27 cellular contexts compared by ENCODE assay signal in genomic region chr11:1276866-1277615, GRCh38. TPM values are rescaled to one million over a fixed set of nuclear protein-coding genes. Genes with fewer than 3 reads are reported as not detected.
"Had no signal": no experiment of that assay in that cellular context is flagged by ENCODE, and none has a peak within 500 bp of the region (broad histone marks: within the 10 kb centered on the region; RNA-seq: fewer than 3 reads in every experiment).

No MANE protein-coding gene starts in this region.

- H3K9me3 ChIP-seq: esophagus squamous epithelium, gastrocnemius medialis, heart left ventricle, neutrophil, ovary, prostate gland, uterus had no signal

- H3K4me3 ChIP-seq: cardiac muscle cell, esophagus squamous epithelium, gastrocnemius medialis, heart left ventricle, ovary, prostate gland, uterus had no signal

- ATAC-seq: activated T-cell treated with anti-CD3 and anti-CD28 coated beads, Interleukin-2, amount 50 U/mL, for 72 hours; naive thymus-derived CD8-positive, alpha-beta T cell; stimulated activated effector memory CD8-positive, alpha-beta T cell treated with anti-CD3 and anti-CD28 coated beads, Interleukin-12 subunit alpha, Interleukin-12 subunit beta, amount 100 ng/mL, for 72 hours; stimulated activated naive CD8-positive, alpha-beta T cell treated with anti-CD3 and anti-CD28 coated beads, Interleukin-15, amount 100 ng/mL, for 72 hours had no signal

- H3K27me3 ChIP-seq: cardiac muscle cell, esophagus squamous epithelium, gastrocnemius medialis, heart left ventricle, neutrophil, ovary, uterus had no signal

- H3K4me1 ChIP-seq: gastrocnemius medialis, prostate gland, uterus had no signal

- H3K36me3 ChIP-seq: cardiac muscle cell, ovary, uterus had no signal

- DNase-seq: activated CD4-positive, alpha-beta memory T cell treated with anti-CD3 and anti-CD28 coated beads for 36 hours; activated CD4-positive, alpha-beta T cell treated with anti-CD3 and anti-CD28 coated beads for 48 hours; activated effector memory CD4-positive, alpha-beta T cell treated with Interleukin-2 at 50 U/mL for 16 hours; activated naive CD4-positive, alpha-beta T cell treated with anti-CD3 and anti-CD28 coated beads for 36 hours; activated naive CD8-positive, alpha-beta T cell treated with anti-CD3 and anti-CD28 coated beads, Interleukin-2, amount 10 ng/mL, durations not matched to agents 7 days and 5 days; activated T-cell treated with anti-CD3 and anti-CD28 coated beads, Interleukin-2, amount 50 U/mL, for 72 hours; amniotic stem cell; effector memory CD4-positive, alpha-beta T cell; esophagus squamous epithelium; gastrocnemius medialis; islet precursor cell; naive thymus-derived CD8-positive, alpha-beta T cell; ovary; stimulated activated CD4-positive, alpha-beta T cell treated with anti-CD3 and anti-CD28 coated beads, Interleukin-1b, Interleukin-23, amount 100 ng/mL, for 48 hours; stimulated activated naive CD8-positive, alpha-beta T cell treated with anti-CD3 and anti-CD28 coated beads, Interleukin-15, amount 100 ng/mL, for 72 hours; T1000; trophoblast cell had no signal

- H3K27ac ChIP-seq: cardiac muscle cell, gastrocnemius medialis, neutrophil, ovary, prostate gland, uterus had no signal

RNA-seq across cellular contexts. Expression of gene MUC5B, which starts 54.2 kb away (rescaled TPM):
- total RNA-seq: activated CD4-positive, alpha-beta memory T cell treated with anti-CD3 and anti-CD28 coated beads for 36 hours; activated naive CD4-positive, alpha-beta T cell treated with anti-CD3 and anti-CD28 coated beads for 36 hours; activated naive CD8-positive, alpha-beta T cell treated with anti-CD3 and anti-CD28 coated beads, Interleukin-2, amount 10 ng/mL, durations not matched to agents 7 days and 5 days; activated T-cell treated with anti-CD3 and anti-CD28 coated beads, Interleukin-2, amount 50 U/mL, for 72 hours; cardiac muscle cell; dermis blood vessel endothelial cell; endothelial cell of umbilical vein; heart left ventricle; lung microvascular endothelial cell; naive thymus-derived CD8-positive, alpha-beta T cell; T-helper 1 cell treated with Interleukin-12 subunit alpha and Interleukin-12 subunit beta and Interleukin-4 antibody, amounts not matched to agents 30 ng/mL and 1 ng/mL, for 36 hours had no signal
- polyA plus RNA-seq: cardiac muscle cell; endothelial cell of umbilical vein; naive thymus-derived CD8-positive, alpha-beta T cell had no signal
